Comparison of ENCODE assay signal across 18 cellular contexts in genomic region chrX:22577181-22577580, GRCh38.
DNase-seq lines count a peak whose midpoint lies in the region; ATAC-seq, FAIRE-seq and TF ChIP-seq lines count a peak whose summit lies in the region.
"Had no signal": no experiment of that assay in that cellular context is flagged by ENCODE, and none has a peak within 500 bp of the region (broad histone marks: within the 10 kb centered on the region; RNA-seq: fewer than 3 reads in every experiment).

No MANE protein-coding gene starts in this region.

- TF ChIP-seq CTCF in osteocyte (IDR thresholded peaks at IDR 0.05) (no peak), lower leg skin (IDR thresholded peaks at IDR 0.05) (no peak)

- intact Hi-C loops in lower leg skin (cut with DNase I; ENCODE audit: low total_unique reads) = no loop called here

- peak; percentile 67 for FAIRE-seq in RCC 7860 (lab: Jason Lieb, UNC)

- peaks cover 4% of the 10 kb centered on the region for H3K9me3 Mint-ChIP-seq in osteocyte (ENCODE audit: unreplicated experiment)
- H3K9me3 Mint-ChIP-seq: activated T-cell treated with anti-CD3 and anti-CD28 coated beads, Interleukin-2, amount 50 U/mL, for 24 hours had no signal

- DNase-seq in EH (ENCODE audit: low read depth) (peak; percentile 68), RCC 7860 (ENCODE audit: low spot score) (peak; percentile 47), osteocyte (ENCODE audit: extremely low spot score, unreplicated experiment) (no peak), iPS-NIHi7 (ENCODE audit: extremely low spot score) (no peak), lower leg skin (ENCODE audit: low spot score in 2 of 2) (no peak)
- DNase-seq: activated CD4-positive, alpha-beta T cell treated with anti-CD3 and anti-CD28 coated beads for 1 hour; activated T-cell treated with anti-CD3 and anti-CD28 coated beads, Interleukin-2, amount 50 U/mL, for 24 hours; amygdala; CD4-positive, alpha-beta memory T cell; Karpas-422; midbrain; NCI-H2029 treated with DMSO at 0.1 percent for 48 hours; stimulated activated CD4-positive, alpha-beta T cell treated with anti-CD3 and anti-CD28 coated beads, Interleukin-4, amount 100 ng/mL, for 1 hour; stimulated activated naive B cell treated with anti-CD40 and anti-IgM and Interleukin-4, amounts not matched to agents 10 μg/mL and 1 μg/mL and 100 μg/mL, for 72 hours had no signal

- peaks cover 14% of the 10 kb centered on the region for H3K4me1 Mint-ChIP-seq in osteocyte (ENCODE audit: unreplicated experiment)
- H3K4me1 Mint-ChIP-seq: CD4-positive, alpha-beta memory T cell had no signal

- peak overlapping the region; percentile 69 for H3K27ac Mint-ChIP-seq in osteocyte (ENCODE audit: unreplicated experiment)
- H3K27ac Mint-ChIP-seq: activated T-cell treated with anti-CD3 and anti-CD28 coated beads, Interleukin-2, amount 50 U/mL, for 24 hours; CD4-positive, alpha-beta memory T cell; stimulated activated naive B cell treated with anti-CD40 and anti-IgM and Interleukin-4, amounts not matched to agents 10 μg/mL and 1 μg/mL and 100 μg/mL, for 72 hours had no signal

- H3K27me3 Mint-ChIP-seq in osteocyte (ENCODE audit: unreplicated experiment) = no peaks in the 10 kb centered on the region
- H3K27me3 Mint-ChIP-seq: CD4-positive, alpha-beta memory T cell; stimulated activated naive B cell treated with anti-CD40 and anti-IgM and Interleukin-4, amounts not matched to agents 10 μg/mL and 1 μg/mL and 100 μg/mL, for 72 hours had no signal

- ATAC-seq in esophagus mucosa = peak; percentile 53
- ATAC-seq in GM18868 (IDR thresholded peaks at IDR 0.05; ENCODE audit: unreplicated experiment) = no peak
- no peak for ATAC-seq in GM21786 (IDR thresholded peaks at IDR 0.05; ENCODE audit: unreplicated experiment)
- ATAC-seq: stimulated activated naive B cell treated with anti-CD40 and anti-IgM and Interleukin-4, amounts not matched to agents 10 μg/mL and 1 μg/mL and 100 μg/mL, for 72 hours had no signal

- 56 to 77% methylated on average over 3 of the region's 3 CpGs for WGBS in lower leg skin, 2 donors

- no peak overlapping the region for H3K4me3 ChIP-seq in lower leg skin (ENCODE audit: low read depth, poor library complexity, severe bottlenecking)
- H3K4me3 ChIP-seq: prostate gland had no signal

- H3K4me3 Mint-ChIP-seq in osteocyte (ENCODE audit: unreplicated experiment) = no peak overlapping the region
- H3K4me3 Mint-ChIP-seq: activated T-cell treated with anti-CD3 and anti-CD28 coated beads, Interleukin-2, amount 50 U/mL, for 24 hours; CD4-positive, alpha-beta memory T cell; stimulated activated naive B cell treated with anti-CD40 and anti-IgM and Interleukin-4, amounts not matched to agents 10 μg/mL and 1 μg/mL and 100 μg/mL, for 72 hours had no signal

- no peak for TF ChIP-seq POLR2A in lower leg skin (IDR thresholded peaks at IDR 0.05)

- H3K36me3 Mint-ChIP-seq in osteocyte (ENCODE audit: unreplicated experiment) = no peaks in the 10 kb centered on the region
- H3K36me3 Mint-ChIP-seq: CD4-positive, alpha-beta memory T cell; stimulated activated naive B cell treated with anti-CD40 and anti-IgM and Interleukin-4, amounts not matched to agents 10 μg/mL and 1 μg/mL and 100 μg/mL, for 72 hours had no signal

Comparison
In these comparisons a context has a peak if more than half of its experiments do, and no peak if none do; other contexts are left out.
1. DNase-seq: peak in EH (single experiment) and RCC 7860 (single experiment); none in osteocyte (single experiment), iPS-NIHi7 (single experiment) and lower leg skin (0 of 2).